ENCODE assay signal across 8 cellular contexts in the genomic region with DNA sequence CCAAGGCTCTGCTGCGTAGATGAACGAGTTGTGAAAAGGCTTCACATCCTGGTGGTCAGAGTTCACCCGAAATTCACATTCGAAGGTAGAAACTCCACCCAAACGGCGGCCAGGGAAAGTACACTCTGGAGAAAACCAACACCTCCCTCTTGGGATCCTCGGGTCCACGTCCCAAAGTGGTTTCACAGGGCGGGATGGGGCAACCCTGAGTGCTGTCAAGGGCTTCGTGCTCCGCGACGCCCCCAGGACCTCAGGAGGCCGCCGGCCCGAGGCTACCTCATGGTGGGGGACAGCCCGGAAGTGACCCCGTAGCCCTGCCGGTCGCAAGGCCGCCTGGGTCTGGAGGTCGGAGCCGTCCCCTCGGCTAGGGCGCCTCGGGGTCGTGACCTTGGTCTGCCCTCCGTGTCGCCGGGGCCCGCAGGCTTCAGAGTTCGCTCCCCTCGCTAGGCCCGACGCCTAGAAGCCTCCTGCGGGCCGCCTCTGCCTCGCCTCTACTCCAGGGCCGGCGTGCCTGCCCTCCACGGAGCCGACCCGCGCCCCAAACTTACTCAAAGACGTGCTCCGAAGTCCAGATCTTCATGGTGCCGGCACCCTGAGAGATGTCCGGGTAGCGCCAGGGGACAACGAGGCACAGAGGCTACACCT. TPM values are rescaled to one million over a fixed set of nuclear protein-coding genes. Genes with fewer than 3 reads are reported as not detected.
DNase-seq lines count a peak whose midpoint lies in the region; ATAC-seq and TF ChIP-seq lines count a peak whose summit lies in the region.

Gene PRELID3B (minus strand): TSS at position 636 of the 645 bp plus-strand sequence. CDS start 56 bp downstream, at position 580.

- H3K27me3 ChIP-seq in gastrocnemius medialis, result no peaks in the 10 kb centered on the region

- peak within 1 kb of the TSS; percentile 93 for H3K4me3 Mint-ChIP-seq in activated CD4-positive, alpha-beta T cell treated with anti-CD3 and anti-CD28 coated beads, Interleukin-2, amount 10 ng/mL, durations not matched to agents 24 days and 14 days

- H3K36me3 ChIP-seq in gastrocnemius medialis, result peaks cover 0 to 11% of the 10 kb centered on the region in 2 donors

- H3K36me3 Mint-ChIP-seq in activated CD4-positive, alpha-beta T cell treated with anti-CD3 and anti-CD28 coated beads, Interleukin-2, amount 10 ng/mL, durations not matched to agents 24 days and 14 days (ENCODE audit: low read depth), result peaks cover 32% of the 10 kb centered on the region

- no peaks in the 10 kb centered on the region for H3K9me3 ChIP-seq in gastrocnemius medialis

- TF ChIP-seq CTCF in gastrocnemius medialis (IDR thresholded peaks at IDR 0.05 in 4 of 5, conservative IDR thresholded peaks at IDR 0.05 in 1 of 5), result peak in 1 of 5 experiments; percentile 8

- peak within 1 kb of the TSS; percentile 84 to 92 (median 90) for H3K27ac ChIP-seq in gastrocnemius medialis

- in situ Hi-C loops in gastrocnemius medialis (cut with MboI; ENCODE audit: low sequenced_read_pairs in 4 of 4), result loop anchor here in 1 of 4 donors (10.0 to 25.0 kb wide), 2 partner anchors 157 to 355 kb away; partner anchors contain the start of gene NPEPL1

- peak within 1 kb of the TSS; percentile 96 for H3K27ac Mint-ChIP-seq in activated CD4-positive, alpha-beta T cell treated with anti-CD3 and anti-CD28 coated beads, Interleukin-2, amount 10 ng/mL, durations not matched to agents 24 days and 14 days

- DNase-seq in activated CD4-positive, alpha-beta T cell treated with anti-CD3 and anti-CD28 coated beads, Interleukin-2, amount 10 ng/mL, durations not matched to agents 24 days and 14 days, result peak; percentile 82
- no peak for DNase-seq in activated CD4-positive, alpha-beta T cell treated with anti-CD3 and anti-CD28 coated beads, Interleukin-2, amount 50 U/mL, for 4 hours
- DNase-seq in H4 (ENCODE audit: low spot score) (no peak), LHCN-M2 (ENCODE audit: low read depth) (peak; percentile 29), amniotic epithelial cell (ENCODE audit: low read depth) (peak; percentile 8), hepatic stellate cell (ENCODE audit: low spot score) (peak; percentile 44), gastrocnemius medialis (peak in 1 of 2 donors; percentile 26), NCI-H2171 (lab: John Stamatoyannopoulos, UW) (no peak)

- H3K4me1 ChIP-seq in gastrocnemius medialis, result peaks cover 28 to 30% of the 10 kb centered on the region in 2 donors

- no peaks in the 10 kb centered on the region for H3K9me3 Mint-ChIP-seq in activated CD4-positive, alpha-beta T cell treated with anti-CD3 and anti-CD28 coated beads, Interleukin-2, amount 10 ng/mL, durations not matched to agents 24 days and 14 days

- H3K4me3 ChIP-seq in gastrocnemius medialis, result peak within 1 kb of the TSS; percentile 83 to 96 (median 86)

- intact Hi-C loops in activated CD4-positive, alpha-beta T cell treated with anti-CD3 and anti-CD28 coated beads, Interleukin-2, amount 10 ng/mL, durations not matched to agents 24 days and 14 days (cut with micrococcal nuclease), result loop anchor here (1.0 to 10.0 kb wide), 3 partner anchors 10 to 1647 kb away; partner anchors contain the start of genes ATP5F1E and RBM38
- intact Hi-C loops in gastrocnemius medialis (cut with DNase I; ENCODE audit: low total_unique reads), result loop anchor here (1.0 to 10.0 kb wide), 4 partner anchors 10 to 637 kb away; partner anchors contain the start of genes ATP5F1E and NPEPL1

- TF ChIP-seq POLR2A in gastrocnemius medialis (IDR thresholded peaks at IDR 0.05), result peak; percentile 67 to 74

- no peaks in the 10 kb centered on the region for H3K27me3 Mint-ChIP-seq in activated CD4-positive, alpha-beta T cell treated with anti-CD3 and anti-CD28 coated beads, Interleukin-2, amount 10 ng/mL, durations not matched to agents 24 days and 14 days

- peaks cover 42% of the 10 kb centered on the region for H3K4me1 Mint-ChIP-seq in activated CD4-positive, alpha-beta T cell treated with anti-CD3 and anti-CD28 coated beads, Interleukin-2, amount 10 ng/mL, durations not matched to agents 24 days and 14 days

- peak; percentile 42 to 43 for ATAC-seq in gastrocnemius medialis

RNA-seq across cellular contexts. Expression of gene PRELID3B, which starts in this region (rescaled TPM):
- total RNA-seq in activated CD4-positive, alpha-beta T cell treated with anti-CD3 and anti-CD28 coated beads, Interleukin-2, amount 10 ng/mL, durations not matched to agents 24 days and 14 days, result 119 and 123 TPM in 2 replicates
- total RNA-seq in H4 (2014; rRNA removed; shearing (Covaris generic)), result 46.9 and 53.4 TPM in 2 replicates
- 58.2 and 65.1 TPM in 2 replicates for total RNA-seq in LHCN-M2 (2014; rRNA removed)
- 25.4 TPM for polyA plus RNA-seq in LHCN-M2 (2012)
- total RNA-seq in gastrocnemius medialis, result 10 to 100 TPM; 31.6 to 41.3 (median 35.1) TPM

Comparison
In these comparisons a context has a peak if more than half of its experiments do, and no peak if none do; other contexts are left out.
1. DNase-seq: peak in activated CD4-positive, alpha-beta T cell treated with anti-CD3 and anti-CD28 coated beads, Interleukin-2, amount 10 ng/mL, durations not matched to agents 24 days and 14 days (single experiment), LHCN-M2 (single experiment), amniotic epithelial cell (single experiment) and hepatic stellate cell (single experiment); none in activated CD4-positive, alpha-beta T cell treated with anti-CD3 and anti-CD28 coated beads, Interleukin-2, amount 50 U/mL, for 4 hours (0 of 2), H4 (single experiment) and NCI-H2171 (single experiment).